Comparison of ENCODE assay signal across 1 cellular context in genomic region chr11:132361011-132361550, GRCh38.
TF ChIP-seq lines count a peak whose summit lies in the region.

No MANE protein-coding gene starts in this region.

TF ChIP-seq in GM23338, 12 proteins besides CTCF, POLR2A, EP300 and RAD21 (continued from another document):
- TF ChIP-seq ZNF462 (CRISPR knock-in tag; IDR thresholded peaks at IDR 0.05) (no peak), POLR2AphosphoS5 (IDR thresholded peaks at IDR 0.05; ENCODE audit: low read depth) (no peak), EZH2 (IDR thresholded peaks at IDR 0.05; ENCODE audit: low read depth, unreplicated experiment) (no peak)
